ENCODE assay signal across 6 cellular contexts in the genomic region with DNA sequence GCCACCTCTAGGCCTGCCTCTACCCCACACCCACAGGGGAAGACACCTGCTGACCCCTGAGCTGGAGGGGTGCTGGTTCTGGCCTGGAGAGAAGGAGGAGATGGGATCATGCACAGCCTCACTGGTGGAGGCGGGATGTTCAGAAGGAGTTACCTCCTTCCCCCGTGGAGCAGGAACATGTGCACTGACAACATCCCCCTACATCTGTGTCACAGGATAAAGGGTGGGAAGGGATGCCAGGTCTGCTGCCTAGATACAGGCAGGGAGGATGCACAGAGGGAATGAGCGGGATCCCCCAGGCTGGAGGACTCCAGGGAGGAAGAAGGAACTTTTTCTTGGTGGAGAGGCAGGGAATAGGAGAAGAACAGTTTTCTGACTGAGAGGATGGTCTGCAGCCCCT. TPM values are rescaled to one million over a fixed set of nuclear protein-coding genes. Genes with fewer than 3 reads are reported as not detected.
"Had no signal": no experiment of that assay in that cellular context is flagged by ENCODE, and none has a peak within 500 bp of the region (broad histone marks: within the 10 kb centered on the region; RNA-seq: fewer than 3 reads in every experiment).

No MANE protein-coding gene starts in this region.

- H3K4me2 ChIP-seq: GM23338 had no signal

- H3K4me1 Mint-ChIP-seq: GM23338 had no signal

- H3K9me3 Mint-ChIP-seq: GM23338, H9 had no signal

- H3K27ac Mint-ChIP-seq: H9 had no signal

- H2AFZ ChIP-seq: GM23338 had no signal

- DNase-seq: H9, HCEC 1CT, IMR-90 had no signal

- H3K4me3 Mint-ChIP-seq: GM23338, H9 had no signal

- H3K4me3 ChIP-seq: GM23338, K562 had no signal

- ATAC-seq: GM23338, K562 had no signal

RNA-seq across cellular contexts. Expression of a gene that starts 8.8 kb away (rescaled TPM):
- total RNA-seq: HT-29 had no signal
